In the genomic region with DNA sequence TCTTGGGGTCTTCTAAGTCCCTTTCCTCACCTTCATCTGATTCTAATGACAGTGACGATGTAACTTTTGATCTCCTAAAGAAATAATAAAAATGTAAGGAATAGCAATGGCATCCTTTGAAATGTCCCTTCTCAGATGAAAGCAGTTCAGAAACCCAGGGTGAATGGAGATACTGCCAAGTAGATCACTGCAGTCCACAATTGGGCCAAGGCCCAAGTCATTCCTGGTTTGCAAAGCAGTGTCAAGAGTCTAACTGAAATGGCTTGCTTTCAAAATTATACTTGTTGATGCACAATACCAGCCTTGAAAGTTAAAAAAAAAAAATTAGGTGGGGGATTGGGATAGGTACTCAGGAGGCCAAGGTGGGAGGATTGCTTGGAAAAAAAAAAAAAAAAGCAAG, we compare ENCODE assay signal across 16 cellular contexts. TPM values are rescaled to one million over a fixed set of nuclear protein-coding genes. Genes with fewer than 3 reads are reported as not detected.
DNase-seq lines count a peak whose midpoint lies in the region; ATAC-seq and TF ChIP-seq lines count a peak whose summit lies in the region.
"Had no signal": no experiment of that assay in that cellular context is flagged by ENCODE, and none has a peak within 500 bp of the region (broad histone marks: within the 10 kb centered on the region; RNA-seq: fewer than 3 reads in every experiment).

No MANE protein-coding gene starts in this region.

- no peak overlapping the region for H3K23ac ChIP-seq in H9 (ENCODE audit: insufficient read length, low read depth, low read length)

- no peaks in the 10 kb centered on the region for H4K20me1 ChIP-seq in H9 (ENCODE audit: control insufficient read depth, insufficient read depth, insufficient read length)
- H4K20me1 ChIP-seq: BLaER1 had no signal

- H3K23me2 ChIP-seq in H9 (ENCODE audit: insufficient read length, low read depth, low read length, poor library complexity, severe bottlenecking) = no peaks in the 10 kb centered on the region

- no peak overlapping the region for H4K8ac ChIP-seq in H9 (replicated peaks; ENCODE audit: insufficient read length, low read depth, low read length)

- no peak overlapping the region for H3K4me3 ChIP-seq in AG10803 (ENCODE audit: low read length)
- H3K4me3 ChIP-seq: BLaER1, Peyer's patch had no signal

- H3K4me1 ChIP-seq in H9 (ENCODE audit: insufficient read depth, low read length) = no peaks in the 10 kb centered on the region
- H3K4me1 ChIP-seq: BLaER1 had no signal

- no peak overlapping the region for H2BK15ac ChIP-seq in H9 (ENCODE audit: low read depth, low read length)

- ATAC-seq in HG03378 (IDR thresholded peaks at IDR 0.05; ENCODE audit: unreplicated experiment) = no peak

- TF ChIP-seq CTCF in AG09319 (IDR thresholded peaks at IDR 0.05; ENCODE audit: low read depth, low read length) (no peak), AG10803 (conservative IDR thresholded peaks at IDR 0.05; ENCODE audit: low read length) (no peak), H9 (conservative IDR thresholded peaks at IDR 0.05) (no peak)

- no peak overlapping the region for H2AK5ac ChIP-seq in H9 (ENCODE audit: insufficient read length, low read length)

- H4K91ac ChIP-seq in H9 (ENCODE audit: insufficient read length, low read depth, low read length) = no peak overlapping the region

- no peak overlapping the region for H3K56ac ChIP-seq in H9 (ENCODE audit: insufficient read length, low read depth, low read length)

- no peak overlapping the region for H3K14ac ChIP-seq in H9 (ENCODE audit: insufficient read depth, low read length)

- H3K27me3 Mint-ChIP-seq in dendritic cell treated with granulocyte-macrophage colony-stimulating factor and Interleukin-4, amounts not matched to agents 40 ng/mL and 50 ng/mL, for 4 days = no peaks in the 10 kb centered on the region
- peaks cover 2% of the 10 kb centered on the region; the same call in 1 of the 2 replicates for H3K27me3 Mint-ChIP-seq in H9 (ENCODE audit: low read depth)
- H3K27me3 Mint-ChIP-seq: CD8-positive, alpha-beta memory T cell had no signal

- H2BK5ac ChIP-seq in H9 (ENCODE audit: insufficient read length, low read length) = no peak overlapping the region

- H3K4ac ChIP-seq in H9 (ENCODE audit: low read depth, low read length) = no peak overlapping the region

- intact Hi-C loops in dendritic cell treated with granulocyte-macrophage colony-stimulating factor and Interleukin-4, amounts not matched to agents 40 ng/mL and 50 ng/mL, for 4 days (cut with micrococcal nuclease) = no loop called here

- H2AFZ ChIP-seq in H9 (ENCODE audit: low read length) = no peak overlapping the region

- H3K27ac ChIP-seq in H9 (ENCODE audit: insufficient read length, low read depth, low read length) = no peak overlapping the region
- H3K27ac ChIP-seq: BLaER1, Peyer's patch had no signal

- H3K18ac ChIP-seq in H9 (ENCODE audit: insufficient read length, low read depth, low read length) = no peak overlapping the region

- DNase-seq in AG09319 (ENCODE audit: extremely low read depth, low read depth) (peak; percentile 3), AG10803 (ENCODE audit: low read depth) (peak; percentile 11), pons (ENCODE audit: low spot score) (peak; percentile 27), kidney glomerular epithelial cell (lab: John Stamatoyannopoulos, UW) (no peak), H9 (no peak)
- DNase-seq: CD8-positive, alpha-beta memory T cell; EL; H7; Karpas-422; MM.1S; NCI-H1105; Peyer's patch; SIG-M5 had no signal

- H3K27me3 ChIP-seq in H9 (ENCODE audit: insufficient read depth, low read length) = no peaks in the 10 kb centered on the region
- H3K27me3 ChIP-seq: BLaER1, Peyer's patch had no signal

- no peaks in the 10 kb centered on the region for H3K79me2 ChIP-seq in H9 (ENCODE audit: insufficient read depth, low read length)

- H3K4me1 Mint-ChIP-seq in dendritic cell treated with granulocyte-macrophage colony-stimulating factor and Interleukin-4, amounts not matched to agents 40 ng/mL and 50 ng/mL, for 4 days (ENCODE audit: low read depth) = peaks cover 21% of the 10 kb centered on the region
- peaks cover 0 to 11% of the 10 kb centered on the region in 2 experiments; a peak in 2 of 4 replicates for H3K4me1 Mint-ChIP-seq in H9
- H3K4me1 Mint-ChIP-seq: CD8-positive, alpha-beta memory T cell had no signal

- H3K27ac Mint-ChIP-seq in dendritic cell treated with granulocyte-macrophage colony-stimulating factor and Interleukin-4, amounts not matched to agents 40 ng/mL and 50 ng/mL, for 4 days = peak overlapping the region; percentile 16
- no peak overlapping the region for H3K27ac Mint-ChIP-seq in H9

- no peaks in the 10 kb centered on the region for H3K9me3 ChIP-seq in H9 (ENCODE audit: control insufficient read depth, low read depth, low read length)
- H3K9me3 ChIP-seq: BLaER1, Peyer's patch had no signal

- WGBS in H9 (ENCODE audit: extremely low coverage, insufficient read length, low lambda C conversion rate) = no CpG with 5 or more reads among the region's 1 CpG

- H3K36me3 Mint-ChIP-seq in dendritic cell treated with granulocyte-macrophage colony-stimulating factor and Interleukin-4, amounts not matched to agents 40 ng/mL and 50 ng/mL, for 4 days (ENCODE audit: low read depth) = peaks cover 88% of the 10 kb centered on the region
- H3K36me3 Mint-ChIP-seq in H9 (ENCODE audit: insufficient read depth in 1 of 3, low read depth in 3 of 3) = peaks cover 12 to 74% (median 64%) of the 10 kb centered on the region in 3 experiments; a peak in 6 of 7 replicates

- H3T11ph ChIP-seq in H9 (ENCODE audit: low read length) = no peak overlapping the region

- H4K5ac ChIP-seq in H9 (ENCODE audit: insufficient read length, low read depth, low read length) = no peak overlapping the region

- no peak overlapping the region for H2BK120ac ChIP-seq in H9 (ENCODE audit: low read depth, low read length, poor library complexity, severe bottlenecking)

- H3K4me3 Mint-ChIP-seq in dendritic cell treated with granulocyte-macrophage colony-stimulating factor and Interleukin-4, amounts not matched to agents 40 ng/mL and 50 ng/mL, for 4 days = no peak overlapping the region
- H3K4me3 Mint-ChIP-seq in H9 = no peak overlapping the region
- H3K4me3 Mint-ChIP-seq: CD8-positive, alpha-beta memory T cell had no signal

- H3K79me1 ChIP-seq in H9 (ENCODE audit: insufficient read depth, low read depth, low read length, poor library complexity, severe bottlenecking) = no peaks in the 10 kb centered on the region

- H3K4me2 ChIP-seq in H9 (ENCODE audit: insufficient read depth, insufficient read length, low read length) = no peak overlapping the region
- H3K4me2 ChIP-seq: BLaER1 had no signal

- H2BK12ac ChIP-seq in H9 (ENCODE audit: insufficient read length, low read depth, low read length) = no peak overlapping the region

- H3K9ac ChIP-seq in H9 (ENCODE audit: extremely low read depth, insufficient read length, low read length) = no peak overlapping the region
- H3K9ac ChIP-seq: BLaER1 had no signal

- H3K9me3 Mint-ChIP-seq in dendritic cell treated with granulocyte-macrophage colony-stimulating factor and Interleukin-4, amounts not matched to agents 40 ng/mL and 50 ng/mL, for 4 days = no peaks in the 10 kb centered on the region
- no peaks in the 10 kb centered on the region for H3K9me3 Mint-ChIP-seq in H9
- H3K9me3 Mint-ChIP-seq: CD8-positive, alpha-beta memory T cell had no signal

- no peak overlapping the region for H2BK20ac ChIP-seq in H9 (ENCODE audit: low read depth, low read length, poor library complexity, severe bottlenecking)

RNA-seq across cellular contexts. Expression of gene ASCC2, which starts 20.4 kb away (rescaled TPM):
- total RNA-seq in H9 (2021) = 46.5 and 48.2 TPM in 2 replicates

RNA-seq across cellular contexts. Expression of gene UQCR10, which starts 50.6 kb away (rescaled TPM):
- 116 and 124 TPM in 2 replicates for total RNA-seq in H9 (2021)

RNA-seq across cellular contexts. Expression of gene ZMAT5, which starts 50.9 kb away (rescaled TPM):
- 13.4 and 13.9 TPM in 2 replicates for total RNA-seq in H9 (2021)

Comparison
In these comparisons a context has a peak if more than half of its experiments do, and no peak if none do; other contexts are left out.
1. DNase-seq: peak in AG09319 (single experiment), AG10803 (single experiment) and pons (single experiment); none in kidney glomerular epithelial cell (single experiment) and H9 (single experiment).